Comparison of ENCODE assay signal across 1 cellular context in the genomic region with DNA sequence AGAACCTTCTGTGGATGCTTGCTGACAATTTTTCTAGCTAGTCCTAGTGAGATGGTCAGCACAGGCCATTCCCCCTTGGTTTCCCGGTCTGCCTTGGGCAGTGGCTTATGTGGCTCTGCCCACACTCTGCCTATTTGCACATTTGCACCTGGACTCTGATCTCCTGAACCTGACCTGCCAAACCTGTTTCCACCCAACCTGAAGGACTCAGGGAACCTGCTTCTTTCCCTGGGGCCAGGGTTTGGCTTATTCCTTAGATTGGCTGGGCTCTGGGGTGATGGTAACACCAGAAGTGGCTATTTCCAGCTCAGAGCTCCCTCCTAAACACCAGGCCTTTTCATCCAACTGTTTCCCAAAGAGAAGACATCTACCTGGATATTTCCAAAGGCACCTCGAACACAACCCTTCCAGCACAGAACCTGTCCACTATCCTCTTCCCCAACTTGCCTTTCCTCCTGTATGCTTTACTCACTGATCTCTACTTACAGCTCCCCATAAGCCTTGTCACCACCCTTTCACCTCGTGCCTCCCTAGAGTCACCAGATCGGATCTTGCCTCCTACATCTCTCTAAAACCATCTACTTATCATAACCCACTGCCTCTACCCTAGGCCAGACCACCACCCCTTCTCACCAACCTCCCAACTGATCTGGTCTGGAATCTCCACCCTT.
TF ChIP-seq lines count a peak whose summit lies in the region.

No MANE protein-coding gene starts in this region.

TF ChIP-seq in HepG2, 621 proteins besides CTCF, POLR2A, EP300 and RAD21:
- TF ChIP-seq, protein P1, sequence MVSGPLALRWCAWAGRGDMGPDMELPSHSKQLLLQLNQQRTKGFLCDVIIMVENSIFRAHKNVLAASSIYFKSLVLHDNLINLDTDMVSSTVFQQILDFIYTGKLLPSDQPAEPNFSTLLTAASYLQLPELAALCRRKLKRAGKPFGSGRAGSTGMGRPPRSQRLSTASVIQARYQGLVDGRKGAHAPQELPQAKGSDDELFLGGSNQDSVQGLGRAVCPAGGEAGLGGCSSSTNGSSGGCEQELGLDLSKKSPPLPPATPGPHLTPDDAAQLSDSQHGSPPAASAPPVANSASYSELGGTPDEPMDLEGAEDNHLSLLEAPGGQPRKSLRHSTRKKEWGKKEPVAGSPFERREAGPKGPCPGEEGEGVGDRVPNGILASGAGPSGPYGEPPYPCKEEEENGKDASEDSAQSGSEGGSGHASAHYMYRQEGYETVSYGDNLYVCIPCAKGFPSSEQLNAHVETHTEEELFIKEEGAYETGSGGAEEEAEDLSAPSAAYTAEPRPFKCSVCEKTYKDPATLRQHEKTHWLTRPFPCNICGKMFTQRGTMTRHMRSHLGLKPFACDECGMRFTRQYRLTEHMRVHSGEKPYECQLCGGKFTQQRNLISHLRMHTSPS (CRISPR knock-in tag; IDR thresholded peaks at IDR 0.05; ENCODE audit: low read depth) = 0 out of 2 replicates have a peak, but pooled peaks have one; percentile 27
- TF ChIP-seq SALL1 (CRISPR knock-in tag; IDR thresholded peaks at IDR 0.05) (0 out of 2 replicates have a peak, but pooled peaks have one; percentile 33), HNF4A (CRISPR knock-in tag; IDR thresholded peaks at IDR 0.05) (peak; percentile 73), ZNF510 (CRISPR knock-in tag; IDR thresholded peaks at IDR 0.05; ENCODE audit: low read depth) (no peak), ZNF432 (CRISPR knock-in tag; IDR thresholded peaks at IDR 0.05; ENCODE audit: borderline replicate concordance) (no peak)
- TF ChIP-seq, protein P2, sequence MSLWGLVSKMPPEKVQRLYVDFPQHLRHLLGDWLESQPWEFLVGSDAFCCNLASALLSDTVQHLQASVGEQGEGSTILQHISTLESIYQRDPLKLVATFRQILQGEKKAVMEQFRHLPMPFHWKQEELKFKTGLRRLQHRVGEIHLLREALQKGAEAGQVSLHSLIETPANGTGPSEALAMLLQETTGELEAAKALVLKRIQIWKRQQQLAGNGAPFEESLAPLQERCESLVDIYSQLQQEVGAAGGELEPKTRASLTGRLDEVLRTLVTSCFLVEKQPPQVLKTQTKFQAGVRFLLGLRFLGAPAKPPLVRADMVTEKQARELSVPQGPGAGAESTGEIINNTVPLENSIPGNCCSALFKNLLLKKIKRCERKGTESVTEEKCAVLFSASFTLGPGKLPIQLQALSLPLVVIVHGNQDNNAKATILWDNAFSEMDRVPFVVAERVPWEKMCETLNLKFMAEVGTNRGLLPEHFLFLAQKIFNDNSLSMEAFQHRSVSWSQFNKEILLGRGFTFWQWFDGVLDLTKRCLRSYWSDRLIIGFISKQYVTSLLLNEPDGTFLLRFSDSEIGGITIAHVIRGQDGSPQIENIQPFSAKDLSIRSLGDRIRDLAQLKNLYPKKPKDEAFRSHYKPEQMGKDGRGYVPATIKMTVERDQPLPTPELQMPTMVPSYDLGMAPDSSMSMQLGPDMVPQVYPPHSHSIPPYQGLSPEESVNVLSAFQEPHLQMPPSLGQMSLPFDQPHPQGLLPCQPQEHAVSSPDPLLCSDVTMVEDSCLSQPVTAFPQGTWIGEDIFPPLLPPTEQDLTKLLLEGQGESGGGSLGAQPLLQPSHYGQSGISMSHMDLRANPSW (CRISPR knock-in tag; IDR thresholded peaks at IDR 0.05; ENCODE audit: borderline replicate concordance) = no peak
